In genomic region chr1:24970399-24970753, GRCh38 we compare ENCODE assay signal across 14 cellular contexts. TPM values are rescaled to one million over a fixed set of nuclear protein-coding genes. Genes with fewer than 3 reads are reported as not detected.
DNase-seq lines count a peak whose midpoint lies in the region; TF ChIP-seq lines count a peak whose summit lies in the region.
"Had no signal": no experiment of that assay in that cellular context is flagged by ENCODE, and none has a peak within 500 bp of the region (broad histone marks: within the 10 kb centered on the region; RNA-seq: fewer than 3 reads in every experiment).

No MANE protein-coding gene starts in this region.

- H3K4me1 ChIP-seq in Caco-2: no peaks in the 10 kb centered on the region
- H3K4me1 ChIP-seq: body of pancreas had no signal

- peaks cover 13% of the 10 kb centered on the region for H3K9me3 Mint-ChIP-seq in chondrocyte (ENCODE audit: low read depth)
- peaks cover 16% of the 10 kb centered on the region for H3K9me3 Mint-ChIP-seq in Caco-2 (ENCODE audit: unreplicated experiment)

- H3K27ac Mint-ChIP-seq in chondrocyte (ENCODE audit: unreplicated experiment) (no peak overlapping the region), Caco-2 (ENCODE audit: unreplicated experiment) (no peak overlapping the region)

- peaks cover 8% of the 10 kb centered on the region for H3K36me3 Mint-ChIP-seq in chondrocyte (ENCODE audit: low read depth)
- H3K36me3 Mint-ChIP-seq in Caco-2 (ENCODE audit: insufficient read depth, unreplicated experiment): no peaks in the 10 kb centered on the region

- CTCF ChIA-PET in Caco-2 (lab: Charles Lee): no interaction called here

- H3K27me3 Mint-ChIP-seq in chondrocyte (ENCODE audit: low read depth) (no peaks in the 10 kb centered on the region), Caco-2 (ENCODE audit: insufficient read depth, unreplicated experiment) (no peaks in the 10 kb centered on the region)

- no peaks in the 10 kb centered on the region for H3K27me3 ChIP-seq in Caco-2 (replicated peaks; ENCODE audit: control insufficient read depth, insufficient read depth, low read length)
- H3K27me3 ChIP-seq: body of pancreas, ovary had no signal

- DNase-seq in NCI-H2107 (lab: John Stamatoyannopoulos, UW) (peak; percentile 10), NCI-H2107 treated with DMSO at 0.1 percent for 48 hours (lab: John Stamatoyannopoulos, UW; ENCODE audit: unreplicated experiment) (no peak), NCI-H226 (peak; percentile 43), chondrocyte (ENCODE audit: low spot score) (no peak), non-pigmented ciliary epithelial cell (ENCODE audit: low read depth) (peak; percentile 41), Caco-2 (no peak), germinal center (ENCODE audit: low spot score) (no peak), UCSD-AML1 (lab: John Stamatoyannopoulos, UW; ENCODE audit: unreplicated experiment) (no peak)
- DNase-seq: body of pancreas, hippocampal formation, NCI-H446 treated with DMSO at 0.1 percent for 48 hours, ovary had no signal

- intact Hi-C loops in Caco-2 (cut with micrococcal nuclease; ENCODE audit: unreplicated experiment): no loop called here

- POLR2A ChIA-PET in Caco-2 (lab: Charles Lee): no interaction called here

- TF ChIP-seq CTCF in chondrocyte (IDR thresholded peaks at IDR 0.05) (peak; percentile 45), Caco-2 (IDR thresholded peaks at IDR 0.05; ENCODE audit: insufficient read depth in 1 of 2, low read depth in 1 of 2, low read length in 1 of 2, severe bottlenecking in 1 of 2, unreplicated experiment in 1 of 2) (no peak)

- H3K9me3 ChIP-seq in Caco-2: peaks cover 3% of the 10 kb centered on the region; the same call in 1 of the 2 replicates
- H3K9me3 ChIP-seq: ovary had no signal

- H3K4me3 ChIP-seq in Caco-2 (ENCODE audit: low read depth, low read length): no peak overlapping the region
- H3K4me3 ChIP-seq: A549, body of pancreas, GM12878, ovary had no signal

- H3K4me1 Mint-ChIP-seq in chondrocyte (ENCODE audit: low read depth) (peaks cover 31% of the 10 kb centered on the region), Caco-2 (ENCODE audit: low read depth, unreplicated experiment) (no peaks in the 10 kb centered on the region)

- BruUV-seq in Caco-2 (replicated peaks; lab: Mats Ljungman, UMichigan): no TSS peak

- H3K36me3 ChIP-seq in Caco-2 (ENCODE audit: control insufficient read depth, insufficient read depth, low read length): no peaks in the 10 kb centered on the region
- H3K36me3 ChIP-seq: ovary had no signal

- H3K4me3 Mint-ChIP-seq in chondrocyte (ENCODE audit: unreplicated experiment) (no peak overlapping the region), Caco-2 (ENCODE audit: unreplicated experiment) (no peak overlapping the region)

RNA-seq across cellular contexts. Expression of gene RUNX3, which starts 40.3 kb away (rescaled TPM):
- 1.8 to 2.9 TPM in 2 of 3 replicates, not detected in the other for total RNA-seq in chondrocyte
- 1.1 and 1.6 TPM in 2 replicates for total RNA-seq in Caco-2 (2022)

Comparison
In these comparisons a context has a peak if more than half of its experiments do, and no peak if none do; other contexts are left out.
1. DNase-seq: peak in NCI-H2107 (single experiment), NCI-H226 (single experiment) and non-pigmented ciliary epithelial cell (single experiment); none in NCI-H2107 treated with DMSO at 0.1 percent for 48 hours (single experiment), chondrocyte (single experiment), Caco-2 (0 of 2), germinal center (single experiment) and UCSD-AML1 (single experiment).